17 cellular contexts compared by ENCODE assay signal in the genomic region with DNA sequence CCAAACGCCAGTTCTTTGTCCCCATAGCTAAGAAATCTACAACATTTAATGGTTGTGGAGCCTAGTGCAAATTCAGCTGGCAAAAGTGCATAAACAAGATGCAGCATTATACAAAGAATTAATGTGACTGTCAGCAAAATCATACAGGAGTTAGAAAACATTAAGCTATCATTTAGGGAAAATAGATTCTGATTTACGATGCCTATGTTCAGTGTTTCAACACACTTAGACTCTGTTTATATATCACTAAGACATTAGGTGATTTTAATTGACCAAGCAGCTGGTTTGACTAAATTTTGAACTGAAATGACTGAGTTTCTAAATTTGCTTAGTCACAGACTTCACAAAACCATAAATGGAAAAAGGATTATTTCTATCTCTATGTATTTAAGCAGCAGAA.
DNase-seq lines count a peak whose midpoint lies in the region; ATAC-seq, FAIRE-seq and TF ChIP-seq lines count a peak whose summit lies in the region.
"Had no signal": no experiment of that assay in that cellular context is flagged by ENCODE, and none has a peak within 500 bp of the region (broad histone marks: within the 10 kb centered on the region; RNA-seq: fewer than 3 reads in every experiment).

No MANE protein-coding gene starts in this region.

- DNase-seq in A549 (ENCODE audit: low read depth in 1 of 2, low spot score in 1 of 2): no peak
- peak; percentile 43 for DNase-seq in DMS153 treated with DMSO at 0.1 percent for 48 hours (lab: John Stamatoyannopoulos, UW; ENCODE audit: unreplicated experiment)
- DNase-seq in NCI-H1436 (lab: John Stamatoyannopoulos, UW): peak; percentile 75
- DNase-seq in NCI-H774 (lab: John Stamatoyannopoulos, UW): peak; percentile 80
- no peak for DNase-seq in GM19238 (ENCODE audit: insufficient read length, low spot score)
- no peak for DNase-seq in DMS 273 (lab: John Stamatoyannopoulos, UW; ENCODE audit: unreplicated experiment)
- no peak for DNase-seq in stomach
- no peak for DNase-seq in esophagus squamous epithelium (lab: John Stamatoyannopoulos, UW)
- DNase-seq: BE2C; CD4-positive, alpha-beta memory T cell; KBM-7; NCI-H2171; Peyer's patch; Right ventricle myocardium superior; SW 1271 had no signal

- TF ChIP-seq EP300 in A549 (IDR thresholded peaks at IDR 0.05) (no peak), stomach (IDR thresholded peaks at IDR 0.05) (no peak)

- POLR2A ChIA-PET in A549 (lab: Yijun Ruan, JAX): no interaction called here

- H3K4me2 ChIP-seq in A549: no peak overlapping the region

- TF ChIP-seq RAD21 in A549 (conservative IDR thresholded peaks at IDR 0.05 in 1 of 2, IDR thresholded peaks at IDR 0.05 in 1 of 2): no peak

- H3K27me3 ChIP-seq in stomach (no peaks in the 10 kb centered on the region), esophagus squamous epithelium (no peaks in the 10 kb centered on the region)
- H3K27me3 ChIP-seq: BE2C, Peyer's patch had no signal

- H3K27ac ChIP-seq in A549 (no peak overlapping the region), stomach (no peak overlapping the region), esophagus squamous epithelium (no peak overlapping the region)
- H3K27ac ChIP-seq: Peyer's patch had no signal

- TF ChIP-seq CTCF in A549 (IDR thresholded peaks at IDR 0.05) (no peak), stomach (IDR thresholded peaks at IDR 0.05) (no peak), esophagus squamous epithelium (IDR thresholded peaks at IDR 0.05) (no peak)

- intact Hi-C loops in stomach (cut with DNase I; ENCODE audit: low total_unique reads) (no loop called here), esophagus squamous epithelium (cut with DNase I) (no loop called here)

- CTCF ChIA-PET in A549 (lab: Yijun Ruan, JAX): no interaction called here

- no peak for ATAC-seq in A549

- TF ChIP-seq POLR2A in A549 (IDR thresholded peaks at IDR 0.05; ENCODE audit: low read length) (no peak), stomach (IDR thresholded peaks at IDR 0.05) (no peak), esophagus squamous epithelium (IDR thresholded peaks at IDR 0.05) (no peak)

- H3K4me1 ChIP-seq in A549 (no peaks in the 10 kb centered on the region), stomach (no peaks in the 10 kb centered on the region), esophagus squamous epithelium (no peaks in the 10 kb centered on the region)
- H3K4me1 ChIP-seq: HAP-1, Peyer's patch had no signal

- H3K36me3 ChIP-seq in stomach: no peaks in the 10 kb centered on the region
- H3K36me3 ChIP-seq in esophagus squamous epithelium: no peaks in the 10 kb centered on the region
- H3K36me3 ChIP-seq: BE2C, HAP-1, Peyer's patch had no signal

- no peaks in the 10 kb centered on the region for H3K9me3 ChIP-seq in A549
- H3K9me3 ChIP-seq in stomach: peaks cover 0 to 16% (median 6%) of the 10 kb centered on the region in 4 donors
- H3K9me3 ChIP-seq in esophagus squamous epithelium: no peaks in the 10 kb centered on the region
- H3K9me3 ChIP-seq: BE2C, HAP-1 had no signal

- no peak for FAIRE-seq in A549 (lab: Jason Lieb, UNC)
- FAIRE-seq: HTR-8/SVneo had no signal

- H3K4me3 ChIP-seq in A549: no peak overlapping the region
- no peak overlapping the region for H3K4me3 ChIP-seq in stomach
- no peak overlapping the region for H3K4me3 ChIP-seq in esophagus squamous epithelium
- H3K4me3 ChIP-seq: HAP-1, Peyer's patch had no signal

- WGBS in A549 (ENCODE audit: missing lambda C conversion rate): 7% methylated on average over 2 of the region's 2 CpGs
- 47 to 59% (median 50%) methylated on average over 2 of the region's 2 CpGs for WGBS in stomach, 5 donors
- WGBS in esophagus squamous epithelium, 2 donors: 41 to 45% methylated on average over 2 of the region's 2 CpGs

TF ChIP-seq in A549, 52 proteins besides CTCF, POLR2A, EP300 and RAD21:
- TF ChIP-seq MAFK (IDR thresholded peaks at IDR 0.05; ENCODE audit: partially characterized antibody) (peak; percentile 34), MYC (IDR thresholded peaks at IDR 0.05; ENCODE audit: borderline replicate concordance, low read length) (no peak), ZC3H11A (IDR thresholded peaks at IDR 0.05) (no peak)
- TF ChIP-seq, protein P1, sequence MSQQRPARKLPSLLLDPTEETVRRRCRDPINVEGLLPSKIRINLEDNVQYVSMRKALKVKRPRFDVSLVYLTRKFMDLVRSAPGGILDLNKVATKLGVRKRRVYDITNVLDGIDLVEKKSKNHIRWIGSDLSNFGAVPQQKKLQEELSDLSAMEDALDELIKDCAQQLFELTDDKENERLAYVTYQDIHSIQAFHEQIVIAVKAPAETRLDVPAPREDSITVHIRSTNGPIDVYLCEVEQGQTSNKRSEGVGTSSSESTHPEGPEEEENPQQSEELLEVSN (IDR thresholded peaks at IDR 0.05; ENCODE audit: borderline replicate concordance, low read depth): no peak

Comparison
In these comparisons a context has a peak if more than half of its experiments do, and no peak if none do; other contexts are left out.
1. DNase-seq: peak in DMS153 treated with DMSO at 0.1 percent for 48 hours (single experiment), NCI-H1436 (single experiment) and NCI-H774 (single experiment); none in A549 (0 of 2), GM19238 (single experiment), DMS 273 (single experiment), stomach (single experiment) and esophagus squamous epithelium (single experiment).